In the genomic region with DNA sequence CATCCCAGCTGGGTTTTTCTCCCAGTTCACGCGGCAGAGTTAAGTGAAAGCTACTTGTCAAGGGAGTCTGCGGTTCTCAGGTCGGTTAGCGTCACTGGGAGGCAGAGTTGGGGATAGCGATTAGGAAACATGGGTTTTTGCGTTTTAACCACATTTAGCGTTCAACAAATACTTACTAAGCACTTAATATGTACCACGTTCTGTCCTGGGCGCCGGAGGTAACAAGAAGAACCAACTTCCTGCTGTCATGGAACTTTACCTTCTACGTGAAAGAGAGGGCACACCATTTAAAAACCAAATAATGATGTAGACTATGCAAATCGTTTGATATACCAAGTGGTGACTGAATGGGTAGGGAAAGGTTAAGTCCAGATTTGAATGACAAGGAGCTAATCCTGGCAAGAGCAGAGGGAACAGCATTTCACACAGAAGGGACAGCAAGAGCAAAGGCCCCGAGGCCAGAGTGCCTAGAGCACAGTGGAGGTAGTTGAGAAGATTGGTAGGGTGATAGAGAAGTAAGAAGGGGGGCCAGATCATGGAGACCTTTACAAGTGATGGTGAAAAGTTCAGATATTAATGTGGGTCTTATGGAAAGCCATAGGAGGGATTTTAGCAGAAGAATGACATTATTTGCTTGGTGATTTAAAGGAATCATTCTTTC, we compare ENCODE assay signal across 8 cellular contexts. TPM values are rescaled to one million over a fixed set of nuclear protein-coding genes. Genes with fewer than 3 reads are reported as not detected.
DNase-seq lines count a peak whose midpoint lies in the region; ATAC-seq and TF ChIP-seq lines count a peak whose summit lies in the region.

No MANE protein-coding gene starts in this region.

- WGBS in heart right ventricle, 2 donors, result 3% methylated on average over 14 of the region's 14 CpGs

- DNase-seq in heart right ventricle (no peak), Right ventricle myocardium superior (no peak)
- peak; percentile 20 for DNase-seq in activated T-cell treated with anti-CD3 and anti-CD28 coated beads, Interleukin-2, amount 50 U/mL, for 1 hour
- DNase-seq in stimulated activated naive CD8-positive, alpha-beta T cell treated with anti-CD3 and anti-CD28 coated beads, Interleukin-15, Interleukin-2, amounts not matched to agents 100 U/mL and 50 U/mL, for 24 hours, result no peak
- DNase-seq in effector CD4-positive, alpha-beta T cell, result no peak

- peak overlapping the region; percentile 49 to 95 (median 90) for H3K27ac ChIP-seq in heart right ventricle

- intact Hi-C loops in heart right ventricle (cut with DNase I), result loop anchor here in 2 of 10 donors (10.0 kb wide), 2 partner anchors 116 to 224 kb away; no protein-coding TSS in a partner anchor
- intact Hi-C loops in Right ventricle myocardium superior (cut with DNase I), result loop anchor here (2.0 kb wide), 1 partner anchor 78 kb away; the partner anchor contains the start of gene SSR1

- ATAC-seq in heart right ventricle, result no peak
- ATAC-seq in Right ventricle myocardium superior (ENCODE audit: poor library complexity), result no peak
- peak; percentile 4 for ATAC-seq in HG03097 (IDR thresholded peaks at IDR 0.05; ENCODE audit: low FRiP score, unreplicated experiment)
- peak; percentile 4 for ATAC-seq in stimulated activated naive CD8-positive, alpha-beta T cell treated with anti-CD3 and anti-CD28 coated beads, Interleukin-15, Interleukin-2, amounts not matched to agents 100 U/mL and 50 U/mL, for 24 hours
- ATAC-seq in HG03460 (IDR thresholded peaks at IDR 0.05; ENCODE audit: unreplicated experiment), result no peak

- peaks cover 3 to 28% (median 22%) of the 10 kb centered on the region in 9 donors for H3K4me1 ChIP-seq in heart right ventricle

- TF ChIP-seq CTCF in heart right ventricle (IDR thresholded peaks at IDR 0.05), result peak in 3 of 9 donors; percentile 2 to 4 (median 4)

- no peaks in the 10 kb centered on the region for H3K27me3 ChIP-seq in heart right ventricle

- peak overlapping the region; percentile 68 to 90 (median 80) for H3K4me3 ChIP-seq in heart right ventricle
- H3K4me3 ChIP-seq in iPS-11a (ENCODE audit: low read depth, low read length), result peak overlapping the region; percentile 69

- H3K36me3 ChIP-seq in heart right ventricle, result peaks cover 0 to 30% (median 7%) of the 10 kb centered on the region in 9 donors

- H3K9me3 ChIP-seq in heart right ventricle, result no peaks in the 10 kb centered on the region

RNA-seq across cellular contexts. Expression of gene RIOK1, which starts 0.7 kb away (rescaled TPM):
- total RNA-seq in heart right ventricle (10 to 100 TPM in 6 of 10 donors, 1 to 10 TPM in 4; 7.0 to 13.4 (median 11.0) TPM), Right ventricle myocardium superior (8.4 TPM)
- 10 to 100 TPM in 1 of 2 donors, 1 to 10 TPM in 1; 8.4 to 11.1 TPM for polyA plus RNA-seq in heart right ventricle

RNA-seq across cellular contexts. Expression of gene CAGE1, which starts 0.8 kb away (rescaled TPM):
- total RNA-seq in heart right ventricle (under 1 TPM in 2 of 10 donors, not detected in 8; 0.08 to 0.32 TPM), Right ventricle myocardium superior (not detected)
- polyA plus RNA-seq in heart right ventricle, result not detected

Comparison
In these comparisons a context has a peak if more than half of its experiments do, and no peak if none do; other contexts are left out.
1. ATAC-seq: peak in HG03097 (single experiment) and stimulated activated naive CD8-positive, alpha-beta T cell treated with anti-CD3 and anti-CD28 coated beads, Interleukin-15, Interleukin-2, amounts not matched to agents 100 U/mL and 50 U/mL, for 24 hours (single experiment); none in heart right ventricle (0 of 8), Right ventricle myocardium superior (single experiment) and HG03460 (single experiment).